27 cellular contexts compared by ENCODE assay signal in the genomic region with DNA sequence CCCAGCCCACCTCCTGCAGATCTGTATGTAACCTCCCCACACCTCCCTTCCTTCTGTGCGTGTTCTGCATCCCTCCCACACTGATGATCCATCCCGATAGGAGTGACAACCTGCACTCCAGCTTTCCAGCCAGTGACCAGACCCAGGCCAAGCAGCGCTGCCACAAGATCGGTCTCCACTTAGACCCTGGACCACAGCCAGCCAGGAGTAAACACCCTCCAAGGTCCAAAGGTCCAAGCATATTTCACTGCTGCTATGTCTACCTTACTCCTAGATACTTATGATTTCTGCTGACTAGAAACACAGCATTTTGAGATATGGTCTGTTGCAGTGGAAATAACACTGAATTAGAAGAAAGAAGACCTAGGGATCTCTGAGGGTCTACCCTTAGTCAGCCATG.
"Had no signal": no experiment of that assay in that cellular context is flagged by ENCODE, and none has a peak within 500 bp of the region (broad histone marks: within the 10 kb centered on the region; RNA-seq: fewer than 3 reads in every experiment).

No MANE protein-coding gene starts in this region.

- ATAC-seq: foreskin keratinocyte; heart left ventricle; left ventricle myocardium superior; naive thymus-derived CD8-positive, alpha-beta T cell; stimulated activated naive CD8-positive, alpha-beta T cell treated with anti-CD3 and anti-CD28 coated beads, Interleukin-15, Interleukin-2, amounts not matched to agents 100 U/mL and 50 U/mL, for 24 hours; upper lobe of right lung; WTC11 had no signal

- H3K27ac ChIP-seq: breast epithelium, esophagus muscularis mucosa, foreskin keratinocyte, heart left ventricle, parathyroid adenoma, right atrium auricular region, upper lobe of right lung had no signal

- H3K27me3 ChIP-seq: breast epithelium, esophagus muscularis mucosa, foreskin keratinocyte, right atrium auricular region, upper lobe of right lung had no signal

- H3K36me3 ChIP-seq: breast epithelium, esophagus muscularis mucosa, heart left ventricle, right atrium auricular region, upper lobe of right lung had no signal

- H3K9me3 ChIP-seq: breast epithelium, esophagus muscularis mucosa, heart left ventricle, right atrium auricular region, upper lobe of right lung had no signal

- H3K4me3 ChIP-seq: breast epithelium, esophagus muscularis mucosa, heart left ventricle, right atrium auricular region, upper lobe of right lung had no signal

- DNase-seq: activated CD4-positive, alpha-beta memory T cell treated with anti-CD3 and anti-CD28 coated beads, Interleukin-2, amount 10 ng/mL, durations not matched to agents 7 days and 5 days; activated CD4-positive, alpha-beta T cell treated with anti-CD3 and anti-CD28 coated beads for 1 hour; activated CD4-positive, alpha-beta T cell treated with anti-CD3 and anti-CD28 coated beads, Interleukin-2, amount 10 ng/mL, durations not matched to agents 7 days and 5 days; activated CD8-positive, alpha-beta memory T cell treated with anti-CD3 and anti-CD28 coated beads, Interleukin-2, amount 50 U/mL, for 48 hours; activated gamma-delta T cell; activated naive CD4-positive, alpha-beta T cell treated with anti-CD3 and anti-CD28 coated beads, Interleukin-2, amount 10 ng/mL, durations not matched to agents 7 days and 5 days; activated naive CD8-positive, alpha-beta T cell treated with anti-CD3 and anti-CD28 coated beads, Interleukin-2, amount 10 ng/mL, durations not matched to agents 7 days and 5 days; activated T-cell treated with anti-CD3 and anti-CD28 coated beads, Interleukin-2, amount 50 U/mL, for 24 hours; amniotic stem cell; central memory CD4-positive, alpha-beta T cell; foreskin keratinocyte; heart left ventricle; kidney glomerular epithelial cell; left ventricle myocardium superior; mammary epithelial cell; naive thymus-derived CD8-positive, alpha-beta T cell; nucleus accumbens; stimulated activated CD4-positive, alpha-beta T cell treated with anti-CD3 and anti-CD28 coated beads, Interleukin-2, amount 100 ng/mL, for 48 hours; stimulated activated naive CD8-positive, alpha-beta T cell treated with anti-CD3 and anti-CD28 coated beads, Interleukin-15, Interleukin-2, amounts not matched to agents 100 U/mL and 50 U/mL, for 24 hours; substantia nigra; T-helper 2 cell; upper lobe of right lung had no signal

- H3K4me1 ChIP-seq: breast epithelium, esophagus muscularis mucosa, foreskin keratinocyte, heart left ventricle, parathyroid adenoma, right atrium auricular region had no signal
